In genomic region chr2:9547272-9547991, GRCh38 we compare ENCODE assay signal across 14 cellular contexts. TPM values are rescaled to one million over a fixed set of nuclear protein-coding genes. Genes with fewer than 3 reads are reported as not detected.
A peak's percentile ranks its signal among the peaks of the same experiment; 100 is the strongest.
DNase-seq lines count a peak whose midpoint lies in the region; TF ChIP-seq lines count a peak whose summit lies in the region.
"Had no signal": no experiment of that assay in that cellular context is flagged by ENCODE, and none has a peak within 500 bp of the region (broad histone marks: within the 10 kb centered on the region; RNA-seq: fewer than 3 reads in every experiment).

No MANE protein-coding gene starts in this region.

- H3K4me2 ChIP-seq in BLaER1 (peak overlapping the region; percentile 91), hepatocyte (no peak overlapping the region)

- H3K4me3 ChIP-seq in BLaER1 (no peak overlapping the region), hepatocyte (no peak overlapping the region)
- H3K4me3 ChIP-seq: esophagus muscularis mucosa had no signal

- H3K27me3 ChIP-seq in BLaER1 (no peaks in the 10 kb centered on the region), hepatocyte (no peaks in the 10 kb centered on the region)
- H3K27me3 ChIP-seq: esophagus muscularis mucosa had no signal

- DNase-seq in HCEC 1CT, result peak; percentile 60
- DNase-seq in amniotic epithelial cell (ENCODE audit: low read depth), result peak; percentile 82
- DNase-seq in myocyte (ENCODE audit: low read depth), result peak; percentile 53
- no peak for DNase-seq in NCI-H2227 (lab: John Stamatoyannopoulos, UW; ENCODE audit: unreplicated experiment)
- DNase-seq in hepatocyte (ENCODE audit: low spot score), result no peak
- no peak for DNase-seq in DMS79 treated with DMSO at 0.1 percent for 48 hours (lab: John Stamatoyannopoulos, UW)
- DNase-seq in NCI-H187 treated with DMSO at 0.1 percent for 48 hours (lab: John Stamatoyannopoulos, UW), result no peak
- DNase-seq: activated naive CD4-positive, alpha-beta T cell treated with anti-CD3 and anti-CD28 coated beads, Interleukin-2, amount 50 U/mL, for 16 hours; DMS153; NCI-H69; stimulated activated CD4-positive, alpha-beta T cell treated with anti-CD3 and anti-CD28 coated beads, Interleukin-2, amount 100 ng/mL, for 48 hours; T-helper 9 cell had no signal

- peaks cover 5% of the 10 kb centered on the region; the same call in 1 of the 2 replicates for H3K36me3 ChIP-seq in BLaER1
- H3K36me3 ChIP-seq in hepatocyte (replicated peaks; ENCODE audit: insufficient read depth, low read depth), result no peaks in the 10 kb centered on the region

- peak overlapping the region; percentile 45 for H3K27ac ChIP-seq in BLaER1
- no peak overlapping the region for H3K27ac ChIP-seq in hepatocyte
- H3K27ac ChIP-seq: esophagus muscularis mucosa had no signal

- no peaks in the 10 kb centered on the region for H3K9me2 ChIP-seq in hepatocyte (replicated peaks; ENCODE audit: insufficient read depth)

- peaks cover 100% of the 10 kb centered on the region for H3K79me2 ChIP-seq in hepatocyte

- 0 out of 2 replicates have a peak overlapping the region, but pooled peaks have one; percentile 2 for H3K9ac ChIP-seq in BLaER1

- H4K20me1 ChIP-seq in BLaER1, result peaks cover 35% of the 10 kb centered on the region; the same call in 1 of the 2 replicates
- peaks cover 72% of the 10 kb centered on the region for H4K20me1 ChIP-seq in hepatocyte (ENCODE audit: insufficient read depth, poor library complexity, severe bottlenecking)

- WGBS in hepatocyte (ENCODE audit: low lambda C conversion rate, missing lambda C conversion rate), result 93% methylated on average over 5 of the region's 5 CpGs

- H3K9me3 ChIP-seq in BLaER1 (no peaks in the 10 kb centered on the region), hepatocyte (ENCODE audit: low read depth) (no peaks in the 10 kb centered on the region)
- H3K9me3 ChIP-seq: esophagus muscularis mucosa had no signal

- TF ChIP-seq CTCF in hepatocyte (IDR thresholded peaks at IDR 0.05; ENCODE audit: poor library complexity), result no peak

- H3K4me1 ChIP-seq in BLaER1, result peaks cover 99% of the 10 kb centered on the region
- H3K4me1 ChIP-seq in hepatocyte (ENCODE audit: insufficient read depth), result no peaks in the 10 kb centered on the region

- no peak overlapping the region for H2AFZ ChIP-seq in hepatocyte

RNA-seq across cellular contexts. Expression of gene ADAM17, which starts 8.2 kb away (rescaled TPM):
- total RNA-seq in myocyte, result 45.7 and 64.9 TPM in 2 replicates
- polyA plus RNA-seq in myocyte (2012), result 35.0 TPM
- total RNA-seq in hepatocyte, result 19.5 and 30.2 TPM in 2 replicates
- 20.5 and 22.0 TPM in 2 replicates for polyA plus RNA-seq in hepatocyte

Comparison
In these comparisons a context has a peak if more than half of its experiments do, and no peak if none do; other contexts are left out.
1. DNase-seq: peak in HCEC 1CT (single experiment), amniotic epithelial cell (single experiment) and myocyte (single experiment); none in NCI-H2227 (single experiment), hepatocyte (single experiment), DMS79 treated with DMSO at 0.1 percent for 48 hours (single experiment) and NCI-H187 treated with DMSO at 0.1 percent for 48 hours (single experiment).